In the genomic region with DNA sequence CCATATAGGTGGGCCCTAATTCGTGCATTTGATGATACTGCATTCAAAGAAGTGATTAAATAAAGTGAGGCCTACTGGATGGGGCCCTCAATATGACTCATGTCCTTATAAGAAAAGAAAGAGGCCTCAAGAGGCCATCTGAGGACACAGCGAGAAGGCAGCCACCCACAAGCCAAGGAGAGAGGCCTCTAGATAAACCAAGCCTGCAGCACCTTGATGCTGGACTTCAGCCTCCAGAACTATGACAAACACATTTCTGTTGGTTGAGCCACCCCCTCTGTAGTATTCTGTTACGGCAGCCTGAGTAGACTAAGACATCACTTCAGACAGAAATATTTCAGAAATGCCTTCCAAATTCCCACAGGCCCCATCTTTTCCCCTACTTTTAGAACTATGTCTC, we compare ENCODE assay signal across 22 cellular contexts.
DNase-seq lines count a peak whose midpoint lies in the region; ATAC-seq and TF ChIP-seq lines count a peak whose summit lies in the region.
"Had no signal": no experiment of that assay in that cellular context is flagged by ENCODE, and none has a peak within 500 bp of the region (broad histone marks: within the 10 kb centered on the region; RNA-seq: fewer than 3 reads in every experiment).

No MANE protein-coding gene starts in this region.

- H3K9me3 ChIP-seq in ovary, result no peaks in the 10 kb centered on the region
- H3K9me3 ChIP-seq: A549 had no signal

- no peak overlapping the region for H3K4me3 Mint-ChIP-seq in stimulated activated naive CD8-positive, alpha-beta T cell treated with anti-CD3 and anti-CD28 coated beads, Interleukin-15, amount 100 ng/mL, for 72 hours
- no peak overlapping the region for H3K4me3 Mint-ChIP-seq in activated T-helper 17 cell treated with anti-CD3 and anti-CD28 coated beads, Interleukin-2, amount 50 U/mL, for 72 hours
- no peak overlapping the region for H3K4me3 Mint-ChIP-seq in mesothelial cell of epicardium
- H3K4me3 Mint-ChIP-seq in activated T-cell treated with anti-CD3 and anti-CD28 coated beads, Interleukin-2, amount 50 U/mL, for 4 hours, result no peak overlapping the region
- H3K4me3 Mint-ChIP-seq: CD4-positive, CD25-positive, alpha-beta regulatory T cell had no signal

- H3K4me1 ChIP-seq in ovary (ENCODE audit: insufficient read depth), result no peaks in the 10 kb centered on the region
- H3K4me1 ChIP-seq: A549 had no signal

- no peak for TF ChIP-seq EP300 in ovary (IDR thresholded peaks at IDR 0.05)

- no peak for TF ChIP-seq POLR2A in ovary (IDR thresholded peaks at IDR 0.05)

- no peak overlapping the region for H3K4me3 ChIP-seq in ovary
- H3K4me3 ChIP-seq: A549, PC-9 had no signal

- DNase-seq in stimulated activated naive CD8-positive, alpha-beta T cell treated with anti-CD3 and anti-CD28 coated beads, Interleukin-15, Interleukin-2, amounts not matched to agents 100 U/mL and 50 U/mL, for 24 hours, result no peak
- no peak for DNase-seq in stimulated activated naive CD8-positive, alpha-beta T cell treated with anti-CD3 and anti-CD28 coated beads, Interleukin-15, amount 100 ng/mL, for 72 hours
- DNase-seq in mesothelial cell of epicardium (ENCODE audit: low spot score in 2 of 2, unreplicated experiment in 2 of 2), result no peak
- no peak for DNase-seq in ovary
- DNase-seq in activated T-cell treated with anti-CD3 and anti-CD28 coated beads, Interleukin-2, amount 50 U/mL, for 4 hours, result no peak
- DNase-seq: CD4-positive, CD25-positive, alpha-beta regulatory T cell; COR-L47; DMS 273 treated with DMSO at 0.1 percent for 48 hours; DND-41; KBM-7; NCI-H1092 treated with DMSO at 0.1 percent for 48 hours; NCI-H1436 treated with DMSO at 0.1 percent for 48 hours; NCI-H1930; NCI-H69; PC-9; RPMI8226; SHP77 had no signal

- no peak overlapping the region for H3K27ac ChIP-seq in ovary
- H3K27ac ChIP-seq: A549, PC-9 had no signal

- intact Hi-C loops in ovary (cut with DNase I), result no loop called here

- peak; percentile 51 for ATAC-seq in stimulated activated naive CD8-positive, alpha-beta T cell treated with anti-CD3 and anti-CD28 coated beads, Interleukin-15, Interleukin-2, amounts not matched to agents 100 U/mL and 50 U/mL, for 24 hours
- no peak for ATAC-seq in stimulated activated naive CD8-positive, alpha-beta T cell treated with anti-CD3 and anti-CD28 coated beads, Interleukin-15, amount 100 ng/mL, for 72 hours
- peak; percentile 52 for ATAC-seq in activated T-helper 17 cell treated with anti-CD3 and anti-CD28 coated beads, Interleukin-2, amount 50 U/mL, for 72 hours (replicated peaks)
- no peak for ATAC-seq in GM19035 (IDR thresholded peaks at IDR 0.05; ENCODE audit: unreplicated experiment)
- ATAC-seq in activated T-cell treated with anti-CD3 and anti-CD28 coated beads, Interleukin-2, amount 50 U/mL, for 4 hours, result no peak
- ATAC-seq: A549, HCT116, HepG2 had no signal

- TF ChIP-seq CTCF in mesothelial cell of epicardium (IDR thresholded peaks at IDR 0.05; ENCODE audit: unreplicated experiment), result no peak
- no peak for TF ChIP-seq CTCF in ovary (IDR thresholded peaks at IDR 0.05)

- H3K27me3 ChIP-seq in ovary, result no peaks in the 10 kb centered on the region

- no peaks in the 10 kb centered on the region for H3K4me1 Mint-ChIP-seq in stimulated activated naive CD8-positive, alpha-beta T cell treated with anti-CD3 and anti-CD28 coated beads, Interleukin-15, amount 100 ng/mL, for 72 hours
- no peaks in the 10 kb centered on the region for H3K4me1 Mint-ChIP-seq in activated T-helper 17 cell treated with anti-CD3 and anti-CD28 coated beads, Interleukin-2, amount 50 U/mL, for 72 hours
- peaks cover 54% of the 10 kb centered on the region for H3K4me1 Mint-ChIP-seq in mesothelial cell of epicardium
- no peaks in the 10 kb centered on the region for H3K4me1 Mint-ChIP-seq in activated T-cell treated with anti-CD3 and anti-CD28 coated beads, Interleukin-2, amount 50 U/mL, for 4 hours (ENCODE audit: low read depth)
- H3K4me1 Mint-ChIP-seq: CD4-positive, CD25-positive, alpha-beta regulatory T cell had no signal

- peaks cover 8% of the 10 kb centered on the region for H3K27me3 Mint-ChIP-seq in stimulated activated naive CD8-positive, alpha-beta T cell treated with anti-CD3 and anti-CD28 coated beads, Interleukin-15, amount 100 ng/mL, for 72 hours
- H3K27me3 Mint-ChIP-seq in activated T-helper 17 cell treated with anti-CD3 and anti-CD28 coated beads, Interleukin-2, amount 50 U/mL, for 72 hours, result no peaks in the 10 kb centered on the region
- no peaks in the 10 kb centered on the region for H3K27me3 Mint-ChIP-seq in mesothelial cell of epicardium (ENCODE audit: low read depth)
- H3K27me3 Mint-ChIP-seq in activated T-cell treated with anti-CD3 and anti-CD28 coated beads, Interleukin-2, amount 50 U/mL, for 4 hours (ENCODE audit: low read depth), result peaks cover 2% of the 10 kb centered on the region

- H3K27ac Mint-ChIP-seq in stimulated activated naive CD8-positive, alpha-beta T cell treated with anti-CD3 and anti-CD28 coated beads, Interleukin-15, amount 100 ng/mL, for 72 hours, result no peak overlapping the region
- no peak overlapping the region for H3K27ac Mint-ChIP-seq in activated T-helper 17 cell treated with anti-CD3 and anti-CD28 coated beads, Interleukin-2, amount 50 U/mL, for 72 hours
- peak overlapping the region; percentile 85 for H3K27ac Mint-ChIP-seq in mesothelial cell of epicardium
- H3K27ac Mint-ChIP-seq: CD4-positive, CD25-positive, alpha-beta regulatory T cell had no signal

- H3K36me3 Mint-ChIP-seq in activated T-helper 17 cell treated with anti-CD3 and anti-CD28 coated beads, Interleukin-2, amount 50 U/mL, for 72 hours (ENCODE audit: low read depth), result no peaks in the 10 kb centered on the region
- no peaks in the 10 kb centered on the region for H3K36me3 Mint-ChIP-seq in mesothelial cell of epicardium
- no peaks in the 10 kb centered on the region for H3K36me3 Mint-ChIP-seq in activated T-cell treated with anti-CD3 and anti-CD28 coated beads, Interleukin-2, amount 50 U/mL, for 4 hours (ENCODE audit: insufficient read depth)
- H3K36me3 Mint-ChIP-seq: CD4-positive, CD25-positive, alpha-beta regulatory T cell had no signal

- WGBS in ovary, 3 donors, result 90 to 93% (median 92%) methylated on average over 3 of the region's 3 CpGs

- no peaks in the 10 kb centered on the region for H3K36me3 ChIP-seq in ovary

- no peaks in the 10 kb centered on the region for H3K9me3 Mint-ChIP-seq in stimulated activated naive CD8-positive, alpha-beta T cell treated with anti-CD3 and anti-CD28 coated beads, Interleukin-15, amount 100 ng/mL, for 72 hours
- no peaks in the 10 kb centered on the region for H3K9me3 Mint-ChIP-seq in activated T-helper 17 cell treated with anti-CD3 and anti-CD28 coated beads, Interleukin-2, amount 50 U/mL, for 72 hours
- H3K9me3 Mint-ChIP-seq in mesothelial cell of epicardium, result no peaks in the 10 kb centered on the region
- H3K9me3 Mint-ChIP-seq in activated T-cell treated with anti-CD3 and anti-CD28 coated beads, Interleukin-2, amount 50 U/mL, for 4 hours, result no peaks in the 10 kb centered on the region
- H3K9me3 Mint-ChIP-seq: CD4-positive, CD25-positive, alpha-beta regulatory T cell had no signal

Comparison
In these comparisons a context has a peak if more than half of its experiments do, and no peak if none do; other contexts are left out.
1. ATAC-seq: peak in stimulated activated naive CD8-positive, alpha-beta T cell treated with anti-CD3 and anti-CD28 coated beads, Interleukin-15, Interleukin-2, amounts not matched to agents 100 U/mL and 50 U/mL, for 24 hours (single experiment) and activated T-helper 17 cell treated with anti-CD3 and anti-CD28 coated beads, Interleukin-2, amount 50 U/mL, for 72 hours (single experiment); none in stimulated activated naive CD8-positive, alpha-beta T cell treated with anti-CD3 and anti-CD28 coated beads, Interleukin-15, amount 100 ng/mL, for 72 hours (single experiment), GM19035 (single experiment) and activated T-cell treated with anti-CD3 and anti-CD28 coated beads, Interleukin-2, amount 50 U/mL, for 4 hours (0 of 2).